8 cellular contexts compared by ENCODE assay signal in genomic region chr2:204177977-204178522, GRCh38.
DNase-seq lines count a peak whose midpoint lies in the region; ATAC-seq and TF ChIP-seq lines count a peak whose summit lies in the region.

No MANE protein-coding gene starts in this region.

- H3K4me1 Mint-ChIP-seq in activated CD4-positive, alpha-beta T cell treated with anti-CD3 and anti-CD28 coated beads, Interleukin-2, amount 10 ng/mL, durations not matched to agents 24 days and 14 days = peaks cover 7% of the 10 kb centered on the region
- H3K4me1 Mint-ChIP-seq in natural killer cell treated with Interleukin-12 subunit alpha and Interleukin-12 subunit beta and Interleukin-15 and Interleukin-18, amount 100 ng/mL, for 72 hours (ENCODE audit: low read depth in 2 of 2) = peaks cover 4 to 9% of the 10 kb centered on the region in 2 donors

- DNase-seq in CD1c-positive myeloid dendritic cell (ENCODE audit: extremely low spot score) (peak; percentile 57), thoracic aorta (ENCODE audit: low spot score) (no peak), NCI-H1092 (lab: John Stamatoyannopoulos, UW) (no peak)
- peak; percentile 38 for DNase-seq in Jurkat, Clone E6-1 (ENCODE audit: low read depth, low spot score)
- DNase-seq in activated CD4-positive, alpha-beta T cell treated with anti-CD3 and anti-CD28 coated beads, Interleukin-2, amount 10 ng/mL, durations not matched to agents 24 days and 14 days = peak; percentile 90
- peak; percentile 54 for DNase-seq in effector CD8-positive, alpha-beta T cell (lab: John Stamatoyannopoulos, UW)
- peak; percentile 69 for DNase-seq in natural killer cell treated with Interleukin-12 subunit alpha and Interleukin-12 subunit beta and Interleukin-15 and Interleukin-18, amount 100 ng/mL, for 72 hours (ENCODE audit: low spot score)

- H3K9me3 Mint-ChIP-seq in activated CD4-positive, alpha-beta T cell treated with anti-CD3 and anti-CD28 coated beads, Interleukin-2, amount 10 ng/mL, durations not matched to agents 24 days and 14 days = no peaks in the 10 kb centered on the region
- H3K9me3 Mint-ChIP-seq in natural killer cell treated with Interleukin-12 subunit alpha and Interleukin-12 subunit beta and Interleukin-15 and Interleukin-18, amount 100 ng/mL, for 72 hours = no peaks in the 10 kb centered on the region

- no peaks in the 10 kb centered on the region for H3K36me3 ChIP-seq in thoracic aorta

- H3K4me3 ChIP-seq in Jurkat, Clone E6-1 (ENCODE audit: low read length) = no peak overlapping the region
- H3K4me3 ChIP-seq in thoracic aorta = no peak overlapping the region

- intact Hi-C loops in activated CD4-positive, alpha-beta T cell treated with anti-CD3 and anti-CD28 coated beads, Interleukin-2, amount 10 ng/mL, durations not matched to agents 24 days and 14 days (cut with micrococcal nuclease) = loop anchor here (1.0 to 5.0 kb wide), 5 partner anchors 33 to 246 kb away; no protein-coding TSS in a partner anchor

- H3K27ac ChIP-seq in thoracic aorta = no peak overlapping the region

- no peaks in the 10 kb centered on the region for H3K9me3 ChIP-seq in thoracic aorta

- no peaks in the 10 kb centered on the region for H3K27me3 ChIP-seq in thoracic aorta (replicated peaks; ENCODE audit: insufficient read depth)

- H3K4me3 Mint-ChIP-seq in activated CD4-positive, alpha-beta T cell treated with anti-CD3 and anti-CD28 coated beads, Interleukin-2, amount 10 ng/mL, durations not matched to agents 24 days and 14 days = no peak overlapping the region
- H3K4me3 Mint-ChIP-seq in natural killer cell treated with Interleukin-12 subunit alpha and Interleukin-12 subunit beta and Interleukin-15 and Interleukin-18, amount 100 ng/mL, for 72 hours = no peak overlapping the region

- H3K27ac Mint-ChIP-seq in activated CD4-positive, alpha-beta T cell treated with anti-CD3 and anti-CD28 coated beads, Interleukin-2, amount 10 ng/mL, durations not matched to agents 24 days and 14 days = no peak overlapping the region
- H3K27ac Mint-ChIP-seq in natural killer cell treated with Interleukin-12 subunit alpha and Interleukin-12 subunit beta and Interleukin-15 and Interleukin-18, amount 100 ng/mL, for 72 hours = no peak overlapping the region

- ATAC-seq in GM19452 (IDR thresholded peaks at IDR 0.05; ENCODE audit: unreplicated experiment) = peak; percentile 81
- peak; percentile 71 to 81 for ATAC-seq in natural killer cell treated with Interleukin-12 subunit alpha and Interleukin-12 subunit beta and Interleukin-15 and Interleukin-18, amount 100 ng/mL, for 72 hours
- ATAC-seq in thoracic aorta (ENCODE audit: insufficient number of reproducible peaks, low FRiP score, low read depth) = no peak

- H3K4me1 ChIP-seq in thoracic aorta (ENCODE audit: control insufficient read depth in 1 of 2, low read depth in 2 of 2) = no peaks in the 10 kb centered on the region

- peak; percentile 42 for TF ChIP-seq CTCF in thoracic aorta (IDR thresholded peaks at IDR 0.05)

- H3K27me3 Mint-ChIP-seq in activated CD4-positive, alpha-beta T cell treated with anti-CD3 and anti-CD28 coated beads, Interleukin-2, amount 10 ng/mL, durations not matched to agents 24 days and 14 days = peaks cover 32% of the 10 kb centered on the region
- peaks cover 13 to 22% of the 10 kb centered on the region in 2 donors for H3K27me3 Mint-ChIP-seq in natural killer cell treated with Interleukin-12 subunit alpha and Interleukin-12 subunit beta and Interleukin-15 and Interleukin-18, amount 100 ng/mL, for 72 hours

- H3K36me3 Mint-ChIP-seq in activated CD4-positive, alpha-beta T cell treated with anti-CD3 and anti-CD28 coated beads, Interleukin-2, amount 10 ng/mL, durations not matched to agents 24 days and 14 days (ENCODE audit: low read depth) = no peaks in the 10 kb centered on the region
- H3K36me3 Mint-ChIP-seq in natural killer cell treated with Interleukin-12 subunit alpha and Interleukin-12 subunit beta and Interleukin-15 and Interleukin-18, amount 100 ng/mL, for 72 hours = no peaks in the 10 kb centered on the region

Comparison
In these comparisons a context has a peak if more than half of its experiments do, and no peak if none do; other contexts are left out.
1. DNase-seq: peak in CD1c-positive myeloid dendritic cell (single experiment), Jurkat, Clone E6-1 (single experiment), activated CD4-positive, alpha-beta T cell treated with anti-CD3 and anti-CD28 coated beads, Interleukin-2, amount 10 ng/mL, durations not matched to agents 24 days and 14 days (single experiment), effector CD8-positive, alpha-beta T cell (single experiment) and natural killer cell treated with Interleukin-12 subunit alpha and Interleukin-12 subunit beta and Interleukin-15 and Interleukin-18, amount 100 ng/mL, for 72 hours (single experiment); none in thoracic aorta (single experiment) and NCI-H1092 (single experiment).